16 cellular contexts compared by ENCODE assay signal in genomic region chr2:60438136-60438535, GRCh38.
"Had no signal": no experiment of that assay in that cellular context is flagged by ENCODE, and none has a peak within 500 bp of the region (broad histone marks: within the 10 kb centered on the region; RNA-seq: fewer than 3 reads in every experiment).

No MANE protein-coding gene starts in this region.

- H3K4me3 ChIP-seq: lung, tibial artery had no signal

- H3K4me3 Mint-ChIP-seq: activated CD4-positive, alpha-beta T cell treated with anti-CD3 and anti-CD28 coated beads, Interleukin-2, amount 10 ng/mL, durations not matched to agents 24 days and 14 days; activated naive CD8-positive, alpha-beta T cell treated with anti-CD3 and anti-CD28 coated beads, Interleukin-2, amount 10 ng/mL, durations not matched to agents 7 days and 5 days; activated T-helper 1 cell treated with anti-CD3 and anti-CD28 coated beads, Interleukin-12 subunit alpha, Interleukin-12 subunit beta, Interleukin-2, Interleukin-4 antibody, amounts not matched to agents 30 ng/mL and 10 ng/mL and 1 ng/mL, durations not matched to agents 14 hours and 24 hours and 36 hours; T-helper 17 cell; WTC11 had no signal

- H3K36me3 ChIP-seq: brain microvascular endothelial cell, tibial artery had no signal

- DNase-seq: activated CD4-positive, alpha-beta T cell treated with anti-CD3 and anti-CD28 coated beads, Interleukin-2, amount 10 ng/mL, durations not matched to agents 24 days and 14 days; activated CD8-positive, alpha-beta memory T cell treated with anti-CD3 and anti-CD28 coated beads for 24 hours; activated naive CD4-positive, alpha-beta T cell; activated naive CD8-positive, alpha-beta T cell treated with anti-CD3 and anti-CD28 coated beads, Interleukin-2, amount 10 ng/mL, durations not matched to agents 7 days and 5 days; brain microvascular endothelial cell; effector memory CD4-positive, alpha-beta T cell; foreskin fibroblast; kidney glomerular epithelial cell; midbrain; stimulated activated CD4-positive, alpha-beta T cell treated with anti-CD3 and anti-CD28 coated beads, Interleukin-2, amount 100 ng/mL, for 48 hours; stimulated activated naive CD4-positive, alpha-beta T cell; T-helper 17 cell; tibial artery had no signal

- H3K27ac Mint-ChIP-seq: activated CD4-positive, alpha-beta T cell treated with anti-CD3 and anti-CD28 coated beads, Interleukin-2, amount 10 ng/mL, durations not matched to agents 24 days and 14 days; activated naive CD8-positive, alpha-beta T cell treated with anti-CD3 and anti-CD28 coated beads, Interleukin-2, amount 10 ng/mL, durations not matched to agents 7 days and 5 days; activated T-helper 1 cell treated with anti-CD3 and anti-CD28 coated beads, Interleukin-12 subunit alpha, Interleukin-12 subunit beta, Interleukin-2, Interleukin-4 antibody, amounts not matched to agents 30 ng/mL and 10 ng/mL and 1 ng/mL, durations not matched to agents 14 hours and 24 hours and 36 hours; T-helper 17 cell; WTC11 had no signal

- H3K36me3 Mint-ChIP-seq: activated naive CD8-positive, alpha-beta T cell treated with anti-CD3 and anti-CD28 coated beads, Interleukin-2, amount 10 ng/mL, durations not matched to agents 7 days and 5 days; WTC11 had no signal

- H3K9me3 Mint-ChIP-seq: activated CD4-positive, alpha-beta T cell treated with anti-CD3 and anti-CD28 coated beads, Interleukin-2, amount 10 ng/mL, durations not matched to agents 24 days and 14 days; activated naive CD8-positive, alpha-beta T cell treated with anti-CD3 and anti-CD28 coated beads, Interleukin-2, amount 10 ng/mL, durations not matched to agents 7 days and 5 days; activated T-helper 1 cell treated with anti-CD3 and anti-CD28 coated beads, Interleukin-12 subunit alpha, Interleukin-12 subunit beta, Interleukin-2, Interleukin-4 antibody, amounts not matched to agents 30 ng/mL and 10 ng/mL and 1 ng/mL, durations not matched to agents 14 hours and 24 hours and 36 hours; WTC11 had no signal

- ATAC-seq: T-helper 17 cell had no signal

- H3K27ac ChIP-seq: brain microvascular endothelial cell, tibial artery had no signal

- H3K4me1 Mint-ChIP-seq: activated CD4-positive, alpha-beta T cell treated with anti-CD3 and anti-CD28 coated beads, Interleukin-2, amount 10 ng/mL, durations not matched to agents 24 days and 14 days; activated naive CD8-positive, alpha-beta T cell treated with anti-CD3 and anti-CD28 coated beads, Interleukin-2, amount 10 ng/mL, durations not matched to agents 7 days and 5 days had no signal

- H3K27me3 ChIP-seq: brain microvascular endothelial cell, tibial artery had no signal

- H3K27me3 Mint-ChIP-seq: activated CD4-positive, alpha-beta T cell treated with anti-CD3 and anti-CD28 coated beads, Interleukin-2, amount 10 ng/mL, durations not matched to agents 24 days and 14 days had no signal

- H3K4me1 ChIP-seq: tibial artery had no signal

- H3K9me3 ChIP-seq: tibial artery had no signal
